Comparison of ENCODE assay signal across 8 cellular contexts in the genomic region with DNA sequence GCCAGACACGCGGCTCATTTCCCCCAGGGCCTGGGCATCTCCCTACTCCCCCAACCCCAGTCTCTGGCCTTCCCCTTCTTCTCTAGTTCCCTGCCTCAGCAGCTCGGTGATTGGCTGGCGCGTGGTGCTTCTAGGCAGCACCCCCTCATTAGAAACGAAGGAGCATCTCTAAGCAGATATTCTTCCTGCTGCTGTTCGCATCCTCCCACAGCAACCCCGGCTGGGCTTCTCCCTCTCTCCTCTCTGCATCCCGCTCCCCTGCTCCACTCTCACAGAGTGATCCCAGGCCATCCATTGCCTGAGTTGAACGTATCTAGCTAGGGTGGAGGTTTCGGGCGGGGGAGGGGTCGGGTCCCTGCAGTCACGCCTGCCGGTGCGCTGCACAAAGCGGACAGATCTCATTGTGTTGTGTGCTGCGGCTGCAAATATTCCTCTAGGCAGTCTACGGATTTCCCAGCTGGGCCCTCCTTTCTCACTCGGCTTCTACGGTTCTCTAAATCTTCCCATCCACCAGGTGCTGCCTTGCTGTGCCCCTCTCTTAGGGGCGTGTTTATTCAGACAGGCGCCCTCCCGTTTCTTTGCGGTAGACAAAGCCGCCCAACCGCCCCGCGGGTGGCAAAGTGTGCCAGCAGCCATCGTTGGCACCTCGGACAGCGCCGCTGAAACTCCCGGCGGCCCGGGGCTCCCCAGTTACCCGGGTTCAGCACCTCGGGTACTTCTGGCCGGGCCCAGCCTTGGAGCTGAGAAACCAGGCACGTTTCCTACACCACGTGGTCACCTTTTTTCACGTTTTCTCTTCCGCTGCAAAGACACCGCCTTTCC. TPM values are rescaled to one million over a fixed set of nuclear protein-coding genes. Genes with fewer than 3 reads are reported as not detected.
DNase-seq lines count a peak whose midpoint lies in the region; ATAC-seq, FAIRE-seq and TF ChIP-seq lines count a peak whose summit lies in the region.

No MANE protein-coding gene starts in this region.

- in situ Hi-C loops in Caki2 (cut with HindIII; ENCODE audit: low pct_unique_long_range_greater_than_20kb, low sequenced_read_pairs): no loop called here

- ATAC-seq in HG03460 (IDR thresholded peaks at IDR 0.05; ENCODE audit: unreplicated experiment): peak; percentile 41
- ATAC-seq in HG03045 (IDR thresholded peaks at IDR 0.05; ENCODE audit: unreplicated experiment): no peak
- no peak for ATAC-seq in activated CD8-positive, alpha-beta memory T cell treated with anti-CD3 and anti-CD28 coated beads, Interleukin-2, amount 10 ng/mL, durations not matched to agents 7 days and 5 days

- DNase-seq in Caki2 (ENCODE audit: low read depth) (peak; percentile 7), GM19239 (ENCODE audit: insufficient read length, low spot score) (peak; percentile 42), neural crest cell (ENCODE audit: low read depth, low spot score) (peak; percentile 13), mucosa of gallbladder (ENCODE audit: low spot score) (no peak)
- DNase-seq in activated CD8-positive, alpha-beta memory T cell treated with anti-CD3 and anti-CD28 coated beads, Interleukin-2, amount 10 ng/mL, durations not matched to agents 7 days and 5 days: no peak

- FAIRE-seq in GM19239 (lab: Jason Lieb, UNC): peak; percentile 90

- CTCF ChIA-PET in activated CD8-positive, alpha-beta memory T cell treated with anti-CD3 and anti-CD28 coated beads, Interleukin-2, amount 10 ng/mL, durations not matched to agents 7 days and 5 days (lab: Charles Lee): interaction anchor here (0.6 to 1.6 kb wide), 3 partner anchors 17 to 595 kb away, joined by 3 to 5 read pairs (median 4); no protein-coding TSS in a partner anchor

- no peaks in the 10 kb centered on the region for H3K9me3 Mint-ChIP-seq in neural crest cell
- H3K9me3 Mint-ChIP-seq in activated CD8-positive, alpha-beta memory T cell treated with anti-CD3 and anti-CD28 coated beads, Interleukin-2, amount 10 ng/mL, durations not matched to agents 7 days and 5 days (ENCODE audit: low read depth): no peaks in the 10 kb centered on the region

- no peak for TF ChIP-seq CTCF in neural crest cell (conservative IDR thresholded peaks at IDR 0.05)

- H3K27ac Mint-ChIP-seq in neural crest cell (ENCODE audit: unreplicated experiment): no peak overlapping the region
- no peak overlapping the region for H3K27ac Mint-ChIP-seq in activated CD8-positive, alpha-beta memory T cell treated with anti-CD3 and anti-CD28 coated beads, Interleukin-2, amount 10 ng/mL, durations not matched to agents 7 days and 5 days

- H3K27me3 Mint-ChIP-seq in neural crest cell (ENCODE audit: low read depth): peaks cover 91% of the 10 kb centered on the region
- H3K27me3 Mint-ChIP-seq in activated CD8-positive, alpha-beta memory T cell treated with anti-CD3 and anti-CD28 coated beads, Interleukin-2, amount 10 ng/mL, durations not matched to agents 7 days and 5 days: peaks cover 95% of the 10 kb centered on the region

- peak overlapping the region; percentile 34 for H3K27ac ChIP-seq in angular gyrus (ENCODE audit: low read depth, low read length)

- peaks cover 24% of the 10 kb centered on the region for H3K4me1 Mint-ChIP-seq in neural crest cell
- H3K4me1 Mint-ChIP-seq in activated CD8-positive, alpha-beta memory T cell treated with anti-CD3 and anti-CD28 coated beads, Interleukin-2, amount 10 ng/mL, durations not matched to agents 7 days and 5 days: peaks cover 3% of the 10 kb centered on the region

- peaks cover 3% of the 10 kb centered on the region for H3K36me3 Mint-ChIP-seq in neural crest cell (ENCODE audit: low read depth)
- no peaks in the 10 kb centered on the region for H3K36me3 Mint-ChIP-seq in activated CD8-positive, alpha-beta memory T cell treated with anti-CD3 and anti-CD28 coated beads, Interleukin-2, amount 10 ng/mL, durations not matched to agents 7 days and 5 days

- H3K4me3 Mint-ChIP-seq in neural crest cell: peak overlapping the region; percentile 89
- H3K4me3 Mint-ChIP-seq in activated CD8-positive, alpha-beta memory T cell treated with anti-CD3 and anti-CD28 coated beads, Interleukin-2, amount 10 ng/mL, durations not matched to agents 7 days and 5 days: no peak overlapping the region

RNA-seq across cellular contexts. Expression of gene CACNA1E, which starts 2.2 kb away (rescaled TPM):
- not detected in 2 replicates for total RNA-seq in Caki2 (2014; rRNA removed; shearing (Covaris generic); ENCODE audit: low replicate concordance)
- total RNA-seq in neural crest cell (1.3 and 1.5 TPM in 2 replicates), mucosa of gallbladder (0.63 TPM)
- total RNA-seq in activated CD8-positive, alpha-beta memory T cell treated with anti-CD3 and anti-CD28 coated beads, Interleukin-2, amount 10 ng/mL, durations not matched to agents 7 days and 5 days: not detected

Comparison
In these comparisons a context has a peak if more than half of its experiments do, and no peak if none do; other contexts are left out.
1. DNase-seq: peak in Caki2 (single experiment), GM19239 (single experiment) and neural crest cell (single experiment); none in mucosa of gallbladder (single experiment) and activated CD8-positive, alpha-beta memory T cell treated with anti-CD3 and anti-CD28 coated beads, Interleukin-2, amount 10 ng/mL, durations not matched to agents 7 days and 5 days (single experiment).